In genomic region chr15:76905013-76905839, GRCh38 we compare ENCODE assay signal across 8 cellular contexts. TPM values are rescaled to one million over a fixed set of nuclear protein-coding genes. Genes with fewer than 3 reads are reported as not detected.
DNase-seq lines count a peak whose midpoint lies in the region; FAIRE-seq and TF ChIP-seq lines count a peak whose summit lies in the region.

Gene SCAPER, minus strand, starts transcription at chr15:76905340. Its CDS starts 21,523 bp downstream, at chr15:76883817.

- no peak for TF ChIP-seq CTCF in foreskin fibroblast (IDR thresholded peaks at IDR 0.05; ENCODE audit: low read depth, low read length)
- TF ChIP-seq CTCF in neural crest cell (conservative IDR thresholded peaks at IDR 0.05) = no peak
- TF ChIP-seq CTCF in stomach (IDR thresholded peaks at IDR 0.05) = no peak

- H3K9me3 Mint-ChIP-seq in neural crest cell = no peaks in the 10 kb centered on the region

- peaks cover 28% of the 10 kb centered on the region for H3K4me1 Mint-ChIP-seq in neural crest cell

- no peaks in the 10 kb centered on the region for H3K36me3 Mint-ChIP-seq in neural crest cell (ENCODE audit: low read depth)

- H3K4me1 ChIP-seq in stomach = peaks cover 21 to 34% (median 27%) of the 10 kb centered on the region in 4 donors

- H3K27me3 ChIP-seq in stomach = no peaks in the 10 kb centered on the region

- FAIRE-seq in H54 (lab: Jason Lieb, UNC) = no peak

- no peaks in the 10 kb centered on the region for H3K9me3 ChIP-seq in stomach

- 1 to 2% (median 1%) methylated on average over 25 to 78 of the region's 78 CpGs for WGBS in stomach, 5 donors

- peak; percentile 47; the same call in 1 of the 2 replicates for TF ChIP-seq POLR2A in H54 (IDR thresholded peaks at IDR 0.05; ENCODE audit: low read depth, low read length)
- peak in 1 of 4 donors; percentile 55 for TF ChIP-seq POLR2A in stomach (IDR thresholded peaks at IDR 0.05)

- peaks cover 3% of the 10 kb centered on the region for H3K27me3 Mint-ChIP-seq in neural crest cell (ENCODE audit: low read depth)

- peak within 1 kb of the TSS; percentile 77 to 96 for H3K4me3 ChIP-seq in foreskin fibroblast (ENCODE audit: low read depth in 1 of 2, low read length in 2 of 2)
- peak within 1 kb of the TSS; percentile 75 to 100 (median 88) for H3K4me3 ChIP-seq in stomach

- peak; percentile 93 for DNase-seq in ELF-1 (ENCODE audit: low read depth, low spot score)
- peak; percentile 79 for DNase-seq in H54 (ENCODE audit: insufficient read length, low spot score)
- DNase-seq in M059J (ENCODE audit: low read depth) = peak; percentile 83
- peak; percentile 13 for DNase-seq in SIG-M5 (lab: John Stamatoyannopoulos, UW)
- DNase-seq in activated gamma-delta T cell (lab: John Stamatoyannopoulos, UW) = peak; percentile 90
- DNase-seq in foreskin fibroblast = peak; percentile 89 to 95
- DNase-seq in neural crest cell (ENCODE audit: low read depth, low spot score) = peak; percentile 84
- peak; percentile 93 for DNase-seq in stomach

- peak within 1 kb of the TSS; percentile 92 for H3K4me3 Mint-ChIP-seq in neural crest cell

- H3K27ac ChIP-seq in stomach = peak within 1 kb of the TSS; percentile 92 to 96 (median 92)

- intact Hi-C loops in stomach (cut with DNase I; ENCODE audit: low total_unique reads) = no loop called here

- peak within 1 kb of the TSS; percentile 92 for H3K27ac Mint-ChIP-seq in neural crest cell (ENCODE audit: unreplicated experiment)

- H3K36me3 ChIP-seq in stomach = no peaks in the 10 kb centered on the region

- no peak for TF ChIP-seq EP300 in stomach (IDR thresholded peaks at IDR 0.05)

RNA-seq across cellular contexts. Expression of gene SCAPER, which starts in this region (rescaled TPM):
- total RNA-seq in M059J (2014; rRNA removed; shearing (Covaris generic)) = 5.2 and 10.1 TPM in 2 replicates
- total RNA-seq in neural crest cell (15.3 and 18.4 TPM in 2 replicates), stomach (100 to 1,000 TPM in 1 of 5 donors, 10 to 100 TPM in 4; 14.8 to 136 (median 39.7) TPM)
- polyA plus RNA-seq in stomach = 10 to 100 TPM in 1 of 3 donors, 1 to 10 TPM in 2; 4.9 to 11.0 (median 7.6) TPM

Comparison
In these comparisons a context has a peak if more than half of its experiments do, and no peak if none do; other contexts are left out.
1. Peak in every context shown above with its lines: DNase-seq, H3K4me3 ChIP-seq and H3K27ac ChIP-seq.
2. DNase-seq: peak in every context shown above with its lines; median percentile 93 in ELF-1; 93 in stomach; 92 in foreskin fibroblast; 90 in activated gamma-delta T cell; 84 in neural crest cell; 83 in M059J; 79 in H54; 13 in SIG-M5.